ENCODE assay signal across 16 cellular contexts in the genomic region with DNA sequence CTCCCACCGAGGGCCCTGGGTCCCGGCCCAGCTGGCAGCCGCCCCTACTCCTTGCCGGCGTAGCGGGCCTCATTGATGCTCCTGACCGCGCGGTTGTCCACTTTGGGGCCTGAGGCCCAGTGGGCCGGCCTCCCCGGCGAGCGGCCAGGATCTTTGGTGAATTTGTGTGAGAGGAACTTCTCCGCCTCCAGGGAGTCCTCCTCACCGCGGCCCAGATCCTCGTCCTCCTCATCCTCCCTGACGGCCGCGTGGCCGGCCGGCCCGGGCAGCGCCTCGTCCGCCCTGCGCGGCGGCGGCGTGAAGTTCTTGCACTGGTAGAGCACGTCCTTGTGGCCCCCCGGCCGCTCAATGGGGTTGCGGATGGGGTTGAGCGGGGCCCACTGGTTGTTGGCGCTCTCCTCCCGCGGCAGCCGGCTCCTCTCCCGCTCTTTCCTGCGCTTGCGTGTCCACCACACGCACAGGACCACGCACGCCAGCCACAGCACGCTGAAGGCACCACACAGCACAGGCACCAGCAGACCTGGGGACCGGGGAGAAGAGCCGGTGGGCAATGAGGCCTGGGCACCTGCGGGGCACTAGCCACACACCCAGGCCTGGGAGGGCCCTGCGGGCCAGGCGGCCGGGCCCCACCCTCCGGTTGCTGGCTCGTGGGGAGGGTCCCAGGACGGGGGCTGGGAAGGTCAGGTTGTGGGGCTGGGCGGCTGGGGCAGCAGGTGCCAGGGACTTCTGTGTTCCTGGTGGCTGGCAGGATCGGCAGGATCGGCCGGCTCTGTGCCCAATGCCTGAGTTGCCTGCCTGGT.
"Had no signal": no experiment of that assay in that cellular context is flagged by ENCODE, and none has a peak within 500 bp of the region (broad histone marks: within the 10 kb centered on the region; RNA-seq: fewer than 3 reads in every experiment).

No MANE protein-coding gene starts in this region.

- DNase-seq: activated CD4-positive, alpha-beta T cell treated with anti-CD3 and anti-CD28 coated beads, Interleukin-2, amount 50 U/mL, for 48 hours; activated gamma-delta T cell treated with Interleukin-2 at 50 U/mL for 16 hours; activated T-cell treated with anti-CD3 and anti-CD28 coated beads, Interleukin-2, amount 50 U/mL, for 4 hours; esophagus squamous epithelium; foreskin fibroblast; midbrain; stimulated activated CD4-positive, alpha-beta T cell treated with anti-CD3 and anti-CD28 coated beads, Interleukin-12 subunit alpha, Interleukin-12 subunit beta, amount 100 ng/mL, for 4 hours; stimulated activated CD8-positive, alpha-beta memory T cell treated with anti-CD3 and anti-CD28 coated beads, Interleukin-4, amount 100 ng/mL, for 48 hours; T-helper 2 cell; testis had no signal

- ATAC-seq: activated CD4-positive, CD25-positive, alpha-beta regulatory T cell treated with anti-CD3 and anti-CD28 coated beads, Interleukin-2, amount 50 U/mL, for 24 hours; activated T-cell treated with anti-CD3 and anti-CD28 coated beads, Interleukin-2, amount 50 U/mL, for 4 hours; sciatic nerve had no signal

- H3K4me3 ChIP-seq: breast epithelium, esophagus squamous epithelium, lung, neural progenitor cell, testis had no signal

- H3K27ac ChIP-seq: breast epithelium, esophagus squamous epithelium, neural progenitor cell, testis had no signal

- H2AFZ ChIP-seq: neural progenitor cell had no signal

- H3K4me2 ChIP-seq: neural progenitor cell had no signal

- H3K4me1 ChIP-seq: breast epithelium, neural progenitor cell, testis had no signal

- H3K9me3 ChIP-seq: testis had no signal

- FAIRE-seq: TTC549 had no signal

- H3K27me3 ChIP-seq: breast epithelium, neural progenitor cell, testis had no signal

- H3K9ac ChIP-seq: neural progenitor cell had no signal

- H3K36me3 ChIP-seq: breast epithelium, neural progenitor cell had no signal
